27 cellular contexts compared by ENCODE assay signal in genomic region chr13:44058067-44058466, GRCh38.
"Had no signal": no experiment of that assay in that cellular context is flagged by ENCODE, and none has a peak within 500 bp of the region (broad histone marks: within the 10 kb centered on the region; RNA-seq: fewer than 3 reads in every experiment).

No MANE protein-coding gene starts in this region.

- H3K36me3 ChIP-seq: neutrophil, suprapubic skin, thyroid gland, vagina had no signal

- DNase-seq: effector memory CD4-positive, alpha-beta T cell; hypothalamus; immature natural killer cell; mucosa of descending colon; naive B cell; stimulated activated CD4-positive, alpha-beta T cell treated with anti-CD3 and anti-CD28 coated beads, Interleukin-12 subunit alpha, Interleukin-12 subunit beta, amount 100 ng/mL, for 4 hours; stimulated activated CD4-positive, alpha-beta T cell treated with anti-CD3 and anti-CD28 coated beads, Interleukin-1b, Interleukin-23, amount 100 ng/mL, for 48 hours; stimulated activated CD4-positive, alpha-beta T cell treated with anti-CD3 and anti-CD28 coated beads, Interleukin-4, amount 100 ng/mL, for 1 hour; stimulated activated CD8-positive, alpha-beta memory T cell treated with anti-CD3 and anti-CD28 coated beads, Interleukin-4, amount 100 ng/mL, for 48 hours; stimulated activated naive CD4-positive, alpha-beta T cell; stimulated activated naive CD8-positive, alpha-beta T cell treated with anti-CD3 and anti-CD28 coated beads, Interleukin-15, amount 100 ng/mL, for 72 hours; thyroid gland; trophoblast cell had no signal

- H3K4me3 Mint-ChIP-seq: immature natural killer cell; memory B cell; mesothelial cell of epicardium; naive B cell; natural killer cell treated with Interleukin-12 subunit alpha and Interleukin-12 subunit beta and Interleukin-15 and Interleukin-18, amount 100 ng/mL, for 72 hours; neural crest cell; stimulated activated naive CD8-positive, alpha-beta T cell treated with anti-CD3 and anti-CD28 coated beads, Interleukin-15, amount 100 ng/mL, for 72 hours had no signal

- ATAC-seq: mucosa of descending colon; natural killer cell treated with Interleukin-12 subunit alpha and Interleukin-12 subunit beta and Interleukin-15 and Interleukin-18, amount 100 ng/mL, for 72 hours; stimulated activated naive CD8-positive, alpha-beta T cell treated with anti-CD3 and anti-CD28 coated beads, Interleukin-15, amount 100 ng/mL, for 72 hours had no signal

- H3K4me3 ChIP-seq: coronary artery, lung, mucosa of descending colon, smooth muscle cell, suprapubic skin, thyroid gland, vagina had no signal

- H3K4me1 ChIP-seq: parathyroid adenoma, suprapubic skin had no signal

- H3K4me2 ChIP-seq: smooth muscle cell had no signal

- H3K9me3 Mint-ChIP-seq: immature natural killer cell; memory B cell; mesothelial cell of epicardium; naive B cell; natural killer cell treated with Interleukin-12 subunit alpha and Interleukin-12 subunit beta and Interleukin-15 and Interleukin-18, amount 100 ng/mL, for 72 hours; neural crest cell had no signal

- H3K27ac Mint-ChIP-seq: immature natural killer cell; memory B cell; naive B cell; natural killer cell treated with Interleukin-12 subunit alpha and Interleukin-12 subunit beta and Interleukin-15 and Interleukin-18, amount 100 ng/mL, for 72 hours; progenitor cell of endocrine pancreas; stimulated activated naive CD8-positive, alpha-beta T cell treated with anti-CD3 and anti-CD28 coated beads, Interleukin-15, amount 100 ng/mL, for 72 hours had no signal

- FAIRE-seq: frontal cortex, keratinocyte had no signal

- H3K9ac ChIP-seq: parathyroid adenoma had no signal

- H3K4me1 Mint-ChIP-seq: memory B cell had no signal

- H3K9me3 ChIP-seq: mucosa of descending colon, neutrophil, suprapubic skin, thyroid gland, vagina had no signal

- H3K36me3 Mint-ChIP-seq: immature natural killer cell; memory B cell; mesothelial cell of epicardium; naive B cell; natural killer cell treated with Interleukin-12 subunit alpha and Interleukin-12 subunit beta and Interleukin-15 and Interleukin-18, amount 100 ng/mL, for 72 hours had no signal

- H3K27ac ChIP-seq: coronary artery, neutrophil, parathyroid adenoma, suprapubic skin, thyroid gland, vagina had no signal
